Comparison of ENCODE assay signal across 11 cellular contexts in the genomic region with DNA sequence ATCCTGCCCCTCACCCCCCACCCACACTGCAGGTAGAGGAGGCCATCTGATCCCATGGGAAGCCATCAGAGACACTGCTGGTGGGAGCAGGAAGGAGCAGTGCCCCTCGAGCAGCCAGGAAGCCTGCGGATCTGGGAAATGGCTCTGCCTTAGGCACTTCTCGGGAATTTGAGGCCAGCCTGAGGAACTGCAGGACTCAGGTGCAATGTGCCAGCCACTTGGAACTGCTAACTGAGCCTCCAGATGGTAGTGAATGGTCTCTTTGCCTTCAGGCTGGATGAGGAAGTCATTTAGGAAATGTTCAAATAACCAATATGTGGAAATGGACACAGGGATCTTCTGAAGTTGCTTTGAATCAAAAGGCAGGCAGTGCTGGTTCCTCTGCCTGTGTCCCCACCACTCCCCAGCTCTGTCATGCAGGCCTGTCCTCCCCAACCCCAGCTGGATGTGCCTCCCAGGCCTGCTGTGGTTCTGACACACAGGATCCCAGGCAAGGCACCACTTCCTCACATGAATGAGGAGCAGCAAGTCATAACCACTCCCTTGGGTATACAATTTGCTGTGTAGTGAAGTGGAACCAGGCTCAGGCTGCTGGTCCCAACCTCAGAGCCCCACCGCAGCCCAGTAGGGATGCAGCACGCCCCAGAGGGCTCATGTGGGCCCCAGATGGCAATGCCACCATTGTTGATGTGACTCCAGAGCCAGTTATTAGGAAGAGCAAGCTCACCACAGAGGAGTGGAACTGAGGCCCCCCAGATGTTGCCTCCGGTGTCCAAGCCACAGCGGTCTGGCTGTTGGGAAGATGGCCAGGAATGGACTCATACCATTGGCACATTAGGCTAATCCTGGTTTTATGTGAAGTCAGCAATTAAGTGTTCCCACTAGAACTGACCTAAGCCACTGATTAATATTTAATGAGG. TPM values are rescaled to one million over a fixed set of nuclear protein-coding genes. Genes with fewer than 3 reads are reported as not detected.
A peak's percentile ranks its signal among the peaks of the same experiment; 100 is the strongest.
DNase-seq lines count a peak whose midpoint lies in the region; ATAC-seq, FAIRE-seq and TF ChIP-seq lines count a peak whose summit lies in the region.
"Had no signal": no experiment of that assay in that cellular context is flagged by ENCODE, and none has a peak within 500 bp of the region (broad histone marks: within the 10 kb centered on the region; RNA-seq: fewer than 3 reads in every experiment).

No MANE protein-coding gene starts in this region.

- H3K27me3 ChIP-seq in lower lobe of right lung (ENCODE audit: low read depth), result no peaks in the 10 kb centered on the region

- no peak for ATAC-seq in A549
- ATAC-seq in HG02610 (IDR thresholded peaks at IDR 0.05; ENCODE audit: unreplicated experiment), result peak; percentile 55
- ATAC-seq in lower lobe of right lung, result peak in 1 of 2 donors; percentile 60
- ATAC-seq: activated CD8-positive, alpha-beta T cell treated with anti-CD3 and anti-CD28 coated beads for 36 hours had no signal

- WGBS in A549 (ENCODE audit: missing lambda C conversion rate), result 96% methylated on average over 7 of the region's 7 CpGs

- no peak for TF ChIP-seq POLR2A in A549 (IDR thresholded peaks at IDR 0.05; ENCODE audit: low read length)

- H3K9me3 ChIP-seq in A549 (no peaks in the 10 kb centered on the region), lower lobe of right lung (no peaks in the 10 kb centered on the region), kidney (ENCODE audit: control insufficient read depth in 1 of 2, low read length in 2 of 2) (no peaks in the 10 kb centered on the region)

- intact Hi-C loops in lower lobe of right lung (cut with DNase I), result no loop called here
- intact Hi-C loops in kidney (cut with DNase I), result no loop called here

- FAIRE-seq in A549 (lab: Jason Lieb, UNC) (no peak), kidney (lab: Jason Lieb, UNC) (no peak)
- FAIRE-seq: colon had no signal

- peak overlapping the region; percentile 64 for H3K4me2 ChIP-seq in A549

- no peaks in the 10 kb centered on the region for H3K36me3 ChIP-seq in lower lobe of right lung
- peaks cover 0 to 9% of the 10 kb centered on the region in 2 donors for H3K36me3 ChIP-seq in kidney (ENCODE audit: control insufficient read depth in 1 of 2, insufficient read depth in 2 of 2, low read length in 2 of 2)

- TF ChIP-seq RAD21 in A549 (conservative IDR thresholded peaks at IDR 0.05 in 1 of 2, IDR thresholded peaks at IDR 0.05 in 1 of 2), result no peak

- CTCF ChIA-PET in A549 (lab: Yijun Ruan, JAX), result interaction anchor here (0.6 to 2.9 kb wide), 3 partner anchors 112 to 507 kb away, joined by 3 to 11 read pairs (median 3); no protein-coding TSS in a partner anchor

- no peak overlapping the region for H3K9ac ChIP-seq in kidney (ENCODE audit: low read length in 2 of 2)

- no peak for DNase-seq in A549 (ENCODE audit: low read depth in 1 of 2, low spot score in 1 of 2)
- peak; percentile 90 for DNase-seq in cerebellar cortex (ENCODE audit: low spot score)
- DNase-seq in lower lobe of right lung, result no peak
- DNase-seq in NCI-H2029 (lab: John Stamatoyannopoulos, UW), result no peak
- DNase-seq in NCI-H1930 (lab: John Stamatoyannopoulos, UW), result no peak
- no peak for DNase-seq in islet precursor cell
- no peak for DNase-seq in kidney
- DNase-seq: activated CD8-positive, alpha-beta T cell treated with anti-CD3 and anti-CD28 coated beads for 36 hours; CD4-positive, CD25-positive, alpha-beta regulatory T cell had no signal

- peaks cover 52% of the 10 kb centered on the region for H3K4me1 ChIP-seq in A549
- peaks cover 79% of the 10 kb centered on the region for H3K4me1 ChIP-seq in lower lobe of right lung
- H3K4me1 ChIP-seq in kidney (ENCODE audit: control insufficient read depth in 1 of 2, insufficient read depth in 1 of 2, low read depth in 1 of 2, low read length in 2 of 2), result peaks cover 6 to 13% of the 10 kb centered on the region in 2 donors

- POLR2A ChIA-PET in A549 (lab: Yijun Ruan, JAX), result no interaction called here

- TF ChIP-seq EP300 in A549 (IDR thresholded peaks at IDR 0.05), result no peak

- TF ChIP-seq CTCF in A549 (IDR thresholded peaks at IDR 0.05) (no peak), lower lobe of right lung (IDR thresholded peaks at IDR 0.05) (no peak), kidney (IDR thresholded peaks at IDR 0.05; ENCODE audit: borderline replicate concordance, extremely low read depth, insufficient read depth) (no peak)

- H3K27ac ChIP-seq in A549 (peak overlapping the region; percentile 68 to 70), lower lobe of right lung (peak overlapping the region; percentile 53), kidney (ENCODE audit: low read depth in 2 of 2, low read length in 2 of 2) (no peak overlapping the region)

- no peak overlapping the region for H3K4me3 ChIP-seq in A549
- H3K4me3 ChIP-seq in lower lobe of right lung, result no peak overlapping the region
- H3K4me3 ChIP-seq in kidney (ENCODE audit: low read length in 2 of 2), result no peak overlapping the region

TF ChIP-seq in A549, 52 proteins besides CTCF, POLR2A, EP300 and RAD21:
- peak; percentile 67 for TF ChIP-seq MAFK (IDR thresholded peaks at IDR 0.05; ENCODE audit: partially characterized antibody)
- no peak for TF ChIP-seq SREBF2 (IDR thresholded peaks at IDR 0.05)

RNA-seq across cellular contexts. Expression of gene LIMD1, which starts 46.5 kb away (rescaled TPM):
- polyA plus RNA-seq in A549 (2011; rRNA removed) (30.7 and 38.6 TPM in 2 replicates), A549 (2017; fragmentation: RNase III; extraction: RNeasy Plus Mini Kit Qiagen cat#74134 plus additional on column Dnase treatment) (17.4 to 18.8 TPM (median 18.8 TPM) in 3 replicates), kidney (ENCODE audit: insufficient read depth, low read depth, low replicate concordance) (3.1 TPM)
- 14.9 and 20.0 TPM in 2 replicates for polyA plus RNA-seq in A549 (2012; cell fraction: cytosol; rRNA removed)
- 48.7 and 51.2 TPM in 2 replicates for polyA plus RNA-seq in A549 (2012; cell fraction: nucleus; rRNA removed)
- 95.4 and 109 TPM in 2 replicates for polyA minus RNA-seq in A549 (2011; rRNA and poly(A)+ RNA removed)
- total RNA-seq in lower lobe of right lung (80.6 TPM), kidney (36.3 TPM)

Comparison
In these comparisons a context has a peak if more than half of its experiments do, and no peak if none do; other contexts are left out.
1. H3K27ac ChIP-seq: peak in A549 (2 of 2) and lower lobe of right lung (single experiment); none in kidney (0 of 2).